In genomic region chr15:40073707-40074490, GRCh38 we compare ENCODE assay signal across 8 cellular contexts. TPM values are rescaled to one million over a fixed set of nuclear protein-coding genes. Genes with fewer than 3 reads are reported as not detected.
DNase-seq lines count a peak whose midpoint lies in the region; ATAC-seq and TF ChIP-seq lines count a peak whose summit lies in the region.
"Not testable (repeated sequence)": the region's sequence is repeated elsewhere in the genome, so short reads cannot be mapped to it uniquely, and the experiment has no call there.

No MANE protein-coding gene starts in this region.

- ATAC-seq in IMR-90 (ENCODE audit: low read depth); activated B cell treated with CpG ODN at 0.5 μM for 24 hours (ENCODE audit: low read depth); activated naive CD8-positive, alpha-beta T cell treated with anti-CD3 and anti-CD28 coated beads, Interleukin-2, amount 10 ng/mL, durations not matched to agents 7 days and 5 days (ENCODE audit: low read depth); Right ventricle myocardium superior (ENCODE audit: poor library complexity): not testable (repeated sequence)
- peak; percentile 60 to 73 for ATAC-seq in activated T-cell treated with anti-CD3 and anti-CD28 coated beads, Interleukin-2, amount 50 U/mL, for 4 hours

- not testable (repeated sequence) for H3K9me1 ChIP-seq in IMR-90 (ENCODE audit: insufficient read depth, low read length)

- H3K9ac ChIP-seq in IMR-90 (ENCODE audit: low read depth, low read length), result not testable (repeated sequence)

- H3K56ac ChIP-seq in IMR-90 (ENCODE audit: extremely low read depth, insufficient read depth, low read length), result not testable (repeated sequence)

- H3K9me3 ChIP-seq in IMR-90 (ENCODE audit: control insufficient read depth, insufficient read depth, low read length), result not testable (repeated sequence)

- not testable (repeated sequence) for H4K20me1 ChIP-seq in IMR-90 (ENCODE audit: insufficient read depth, low read length)

- H3K4me3 ChIP-seq in IMR-90 (ENCODE audit: insufficient read depth, low read depth, low read length), result not testable (repeated sequence)

- not testable (repeated sequence) for H3K18ac ChIP-seq in IMR-90 (ENCODE audit: low read depth, low read length)

- not testable (repeated sequence) for TF ChIP-seq RAD21 in IMR-90 (IDR thresholded peaks at IDR 0.05; ENCODE audit: low read length)

- H3K9me3 Mint-ChIP-seq in CD14-positive monocyte; activated B cell treated with CpG ODN at 0.5 μM for 24 hours; activated T-cell treated with anti-CD3 and anti-CD28 coated beads, Interleukin-2, amount 50 U/mL, for 4 hours; activated naive CD8-positive, alpha-beta T cell treated with anti-CD3 and anti-CD28 coated beads, Interleukin-2, amount 10 ng/mL, durations not matched to agents 7 days and 5 days; nephron; stimulated activated naive CD8-positive, alpha-beta T cell treated with anti-CD3 and anti-CD28 coated beads, Interleukin-15, Interleukin-2, amounts not matched to agents 100 ng/mL and 50 ng/mL, for 24 hours: not testable (repeated sequence)

- H3K27me3 ChIP-seq in IMR-90 (ENCODE audit: control insufficient read depth, insufficient read depth, low read length), result not testable (repeated sequence)

- H4K5ac ChIP-seq in IMR-90 (ENCODE audit: low read depth, low read length), result not testable (repeated sequence)

- intact Hi-C loops in CD14-positive monocyte (cut with micrococcal nuclease); IMR-90 (cut with micrococcal nuclease); activated B cell treated with CpG ODN at 0.5 μM for 24 hours (cut with micrococcal nuclease); Right ventricle myocardium superior (cut with DNase I): not testable (repeated sequence)

- H2AK9ac ChIP-seq in IMR-90 (replicated peaks; ENCODE audit: low read depth, low read length, poor library complexity), result not testable (repeated sequence)

- H3K27me3 Mint-ChIP-seq in CD14-positive monocyte (ENCODE audit: low read depth in 3 of 3), result peaks cover 5 to 12% (median 8%) of the 10 kb centered on the region in 3 donors
- not testable (repeated sequence) for H3K27me3 Mint-ChIP-seq in activated B cell treated with CpG ODN at 0.5 μM for 24 hours; activated naive CD8-positive, alpha-beta T cell treated with anti-CD3 and anti-CD28 coated beads, Interleukin-2, amount 10 ng/mL, durations not matched to agents 7 days and 5 days; nephron (ENCODE audit: low read depth); stimulated activated naive CD8-positive, alpha-beta T cell treated with anti-CD3 and anti-CD28 coated beads, Interleukin-15, Interleukin-2, amounts not matched to agents 100 ng/mL and 50 ng/mL, for 24 hours
- peaks cover 13% of the 10 kb centered on the region for H3K27me3 Mint-ChIP-seq in activated T-cell treated with anti-CD3 and anti-CD28 coated beads, Interleukin-2, amount 50 U/mL, for 4 hours (ENCODE audit: low read depth)

- not testable (repeated sequence) for H2BK5ac ChIP-seq in IMR-90 (ENCODE audit: low read depth, low read length, poor library complexity, severe bottlenecking)

- in situ Hi-C loops in IMR-90 (cut with MboI; ENCODE audit: low sequenced_read_pairs), result not testable (repeated sequence)

- peak overlapping the region; percentile 64 to 85 for H3K4me3 Mint-ChIP-seq in CD14-positive monocyte
- H3K4me3 Mint-ChIP-seq in activated B cell treated with CpG ODN at 0.5 μM for 24 hours, result peak overlapping the region; percentile 49
- H3K4me3 Mint-ChIP-seq in activated T-cell treated with anti-CD3 and anti-CD28 coated beads, Interleukin-2, amount 50 U/mL, for 4 hours, result peak overlapping the region; percentile 69
- H3K4me3 Mint-ChIP-seq in activated naive CD8-positive, alpha-beta T cell treated with anti-CD3 and anti-CD28 coated beads, Interleukin-2, amount 10 ng/mL, durations not matched to agents 7 days and 5 days, result peak overlapping the region; percentile 78
- not testable (repeated sequence) for H3K4me3 Mint-ChIP-seq in nephron
- peak overlapping the region; percentile 69 for H3K4me3 Mint-ChIP-seq in stimulated activated naive CD8-positive, alpha-beta T cell treated with anti-CD3 and anti-CD28 coated beads, Interleukin-15, Interleukin-2, amounts not matched to agents 100 ng/mL and 50 ng/mL, for 24 hours

- not testable (repeated sequence) for H3K36me3 ChIP-seq in IMR-90 (ENCODE audit: control insufficient read depth, insufficient read depth, low read length)

- not testable (repeated sequence) for H3K36me3 Mint-ChIP-seq in CD14-positive monocyte; activated B cell treated with CpG ODN at 0.5 μM for 24 hours (ENCODE audit: low read depth); activated T-cell treated with anti-CD3 and anti-CD28 coated beads, Interleukin-2, amount 50 U/mL, for 4 hours (ENCODE audit: insufficient read depth); activated naive CD8-positive, alpha-beta T cell treated with anti-CD3 and anti-CD28 coated beads, Interleukin-2, amount 10 ng/mL, durations not matched to agents 7 days and 5 days; nephron (ENCODE audit: low read depth); stimulated activated naive CD8-positive, alpha-beta T cell treated with anti-CD3 and anti-CD28 coated beads, Interleukin-15, Interleukin-2, amounts not matched to agents 100 ng/mL and 50 ng/mL, for 24 hours (ENCODE audit: low read depth)

- not testable (repeated sequence) for TF ChIP-seq POLR2A in IMR-90 (IDR thresholded peaks at IDR 0.05; ENCODE audit: low read depth, low read length)

- H3K4me1 ChIP-seq in IMR-90 (ENCODE audit: control insufficient read depth, insufficient read depth, low read length), result not testable (repeated sequence)

- 90% methylated on average over 6 of the region's 34 CpGs; no CpG with 5 or more reads in 1 of the 2 experiments for WGBS in IMR-90 (ENCODE audit: extremely low coverage in 2 of 2, insufficient read length in 1 of 2), 2 experiments

- H3K14ac ChIP-seq in IMR-90 (replicated peaks; ENCODE audit: low read depth, low read length), result not testable (repeated sequence)

- H4K91ac ChIP-seq in IMR-90 (ENCODE audit: insufficient read depth, low read depth, low read length), result not testable (repeated sequence)

- DNase-seq in CD14-positive monocyte (ENCODE audit: low spot score); IMR-90; activated B cell treated with CpG ODN at 0.5 μM for 24 hours; activated T-cell treated with anti-CD3 and anti-CD28 coated beads, Interleukin-2, amount 50 U/mL, for 4 hours; activated naive CD8-positive, alpha-beta T cell treated with anti-CD3 and anti-CD28 coated beads, Interleukin-2, amount 10 ng/mL, durations not matched to agents 7 days and 5 days: not testable (repeated sequence)
- DNase-seq in Right ventricle myocardium superior, result peak; percentile 37

- not testable (repeated sequence) for H3K4me2 ChIP-seq in IMR-90 (ENCODE audit: low read depth, low read length)

- H2AK5ac ChIP-seq in IMR-90 (ENCODE audit: low read depth, low read length), result not testable (repeated sequence)

- H3K4me1 Mint-ChIP-seq in CD14-positive monocyte (peaks cover 27% of the 10 kb centered on the region), activated B cell treated with CpG ODN at 0.5 μM for 24 hours (peaks cover 27% of the 10 kb centered on the region), nephron (peaks cover 45% of the 10 kb centered on the region)
- not testable (repeated sequence) for H3K4me1 Mint-ChIP-seq in activated T-cell treated with anti-CD3 and anti-CD28 coated beads, Interleukin-2, amount 50 U/mL, for 4 hours (ENCODE audit: low read depth); activated naive CD8-positive, alpha-beta T cell treated with anti-CD3 and anti-CD28 coated beads, Interleukin-2, amount 10 ng/mL, durations not matched to agents 7 days and 5 days
- peaks cover 24% of the 10 kb centered on the region for H3K4me1 Mint-ChIP-seq in stimulated activated naive CD8-positive, alpha-beta T cell treated with anti-CD3 and anti-CD28 coated beads, Interleukin-15, Interleukin-2, amounts not matched to agents 100 ng/mL and 50 ng/mL, for 24 hours (ENCODE audit: low read depth)

- not testable (repeated sequence) for H2AFZ ChIP-seq in IMR-90 (replicated peaks; ENCODE audit: low read length, poor library complexity)

- dilution Hi-C loops in IMR-90 (cut with HindIII; ENCODE audit: low sequenced_read_pairs, unreplicated experiment), result not testable (repeated sequence)

- not testable (repeated sequence) for BruUV-seq in IMR-90 (replicated peaks; lab: Mats Ljungman, UMichigan)

- not testable (repeated sequence) for H3K79me1 ChIP-seq in IMR-90 (ENCODE audit: low read depth in 1 of 2, low read length in 2 of 2)

- H2BK15ac ChIP-seq in IMR-90 (ENCODE audit: low read depth, low read length), result not testable (repeated sequence)

- TF ChIP-seq CTCF in CD14-positive monocyte (IDR thresholded peaks at IDR 0.05); IMR-90 (conservative IDR thresholded peaks at IDR 0.05; ENCODE audit: low read depth, low read length); activated B cell treated with CpG ODN at 0.5 μM for 24 hours (IDR thresholded peaks at IDR 0.05); nephron (IDR thresholded peaks at IDR 0.05; ENCODE audit: unreplicated experiment in 3 of 3): not testable (repeated sequence)

- CTCF ChIA-PET in IMR-90 (lab: Yijun Ruan, JAX), result not testable (repeated sequence)
- CTCF ChIA-PET in activated B cell treated with CpG ODN at 0.5 μM for 24 hours (lab: Charles Lee), result interaction anchor here (0.6 to 1.5 kb wide), 4 partner anchors 11 to 31 kb away, joined by 3 to 6 read pairs (median 3); no protein-coding TSS in a partner anchor

- POLR2A ChIA-PET in IMR-90 (lab: Charles Lee; ENCODE audit: unreplicated experiment), result not testable (repeated sequence)
- POLR2A ChIA-PET in activated B cell treated with CpG ODN at 0.5 μM for 24 hours (lab: Charles Lee), result interaction anchor here (0.6 to 20.1 kb wide), 7 partner anchors 8 to 28 kb away, joined by 3 to 504 read pairs (median 6); partner anchors contain the start of gene BMF
- POLR2A ChIA-PET in activated naive CD8-positive, alpha-beta T cell treated with anti-CD3 and anti-CD28 coated beads, Interleukin-2, amount 10 ng/mL, durations not matched to agents 7 days and 5 days (lab: Charles Lee), result interaction anchor here (0.7 to 1.2 kb wide), 3 partner anchors 9 to 19 kb away, joined by 3 to 5 read pairs (median 4); no protein-coding TSS in a partner anchor

- not testable (repeated sequence) for H3K27ac ChIP-seq in IMR-90 (ENCODE audit: insufficient read depth, low read length)

- H4K8ac ChIP-seq in IMR-90 (ENCODE audit: low read depth in 2 of 2, low read length in 2 of 2), result not testable (repeated sequence)

- not testable (repeated sequence) for H3K23ac ChIP-seq in IMR-90 (ENCODE audit: low read depth, low read length)

- H2BK120ac ChIP-seq in IMR-90 (ENCODE audit: low read depth, low read length), result not testable (repeated sequence)

- H2BK20ac ChIP-seq in IMR-90 (ENCODE audit: low read depth, low read length), result not testable (repeated sequence)

- H3K27ac Mint-ChIP-seq in CD14-positive monocyte (peak overlapping the region in 1 of 7 donors; percentile 26), activated B cell treated with CpG ODN at 0.5 μM for 24 hours (peak overlapping the region; percentile 77), nephron (peak overlapping the region; percentile 8 to 93 (median 43))
- H3K27ac Mint-ChIP-seq in activated naive CD8-positive, alpha-beta T cell treated with anti-CD3 and anti-CD28 coated beads, Interleukin-2, amount 10 ng/mL, durations not matched to agents 7 days and 5 days, result peak overlapping the region; percentile 42
- peak overlapping the region; percentile 93 for H3K27ac Mint-ChIP-seq in stimulated activated naive CD8-positive, alpha-beta T cell treated with anti-CD3 and anti-CD28 coated beads, Interleukin-15, Interleukin-2, amounts not matched to agents 100 ng/mL and 50 ng/mL, for 24 hours

- H3K4ac ChIP-seq in IMR-90 (ENCODE audit: low read depth, low read length), result not testable (repeated sequence)

RNA-seq across cellular contexts. Expression of gene BMF, which starts 34.8 kb away (rescaled TPM):
- 1 to 10 TPM; 5.6 to 6.5 TPM for polyA plus RNA-seq in CD14-positive monocyte
- 1.7 and 2.9 TPM in 2 replicates for total RNA-seq in IMR-90 (2012; rRNA removed)
- 2.4 and 2.8 TPM in 2 replicates for polyA plus RNA-seq in IMR-90 (2012; rRNA removed)
- polyA plus RNA-seq in IMR-90 (2012; cell fraction: cytosol; rRNA removed), result 0.80 and 1.8 TPM in 2 replicates
- polyA plus RNA-seq in IMR-90 (2012; cell fraction: nucleus; rRNA removed; ENCODE audit: low replicate concordance), result 6.6 and 11.7 TPM in 2 replicates
- total RNA-seq in activated B cell treated with CpG ODN at 0.5 μM for 24 hours, result 353 and 376 TPM in 2 replicates
- total RNA-seq in activated T-cell treated with anti-CD3 and anti-CD28 coated beads, Interleukin-2, amount 50 U/mL, for 4 hours, result 1 to 10 TPM; 3.1 to 7.1 (median 6.6) TPM
- 10 to 100 TPM; 20.6 to 24.6 TPM for total RNA-seq in activated naive CD8-positive, alpha-beta T cell treated with anti-CD3 and anti-CD28 coated beads, Interleukin-2, amount 10 ng/mL, durations not matched to agents 7 days and 5 days
- total RNA-seq in Right ventricle myocardium superior, result 3.4 TPM

RNA-seq across cellular contexts. Expression of gene SRP14, which starts 34.9 kb away (rescaled TPM):
- 100 to 1,000 TPM; 525 to 548 TPM for polyA plus RNA-seq in CD14-positive monocyte
- 106 and 205 TPM in 2 replicates for total RNA-seq in IMR-90 (2012; rRNA removed)
- 295 and 296 TPM in 2 replicates for polyA plus RNA-seq in IMR-90 (2012; rRNA removed)
- 198 and 487 TPM in 2 replicates for polyA plus RNA-seq in IMR-90 (2012; cell fraction: cytosol; rRNA removed)
- 41.4 and 203 TPM in 2 replicates for polyA plus RNA-seq in IMR-90 (2012; cell fraction: nucleus; rRNA removed; ENCODE audit: low replicate concordance)
- total RNA-seq in activated B cell treated with CpG ODN at 0.5 μM for 24 hours, result 183 and 217 TPM in 2 replicates
- 100 to 1,000 TPM; 186 to 222 (median 214) TPM for total RNA-seq in activated T-cell treated with anti-CD3 and anti-CD28 coated beads, Interleukin-2, amount 50 U/mL, for 4 hours
- total RNA-seq in activated naive CD8-positive, alpha-beta T cell treated with anti-CD3 and anti-CD28 coated beads, Interleukin-2, amount 10 ng/mL, durations not matched to agents 7 days and 5 days, result 100 to 1,000 TPM; 155 to 170 TPM
- total RNA-seq in Right ventricle myocardium superior, result 196 TPM

Comparison
In these comparisons a context has a peak if more than half of its experiments do, and no peak if none do; other contexts are left out.
1. RNA of gene BMF, which starts 34.8 kb away (total RNA-seq): 353 to 376 TPM in activated B cell treated with CpG ODN at 0.5 μM for 24 hours; 20.6 to 24.6 TPM in activated naive CD8-positive, alpha-beta T cell treated with anti-CD3 and anti-CD28 coated beads, Interleukin-2, amount 10 ng/mL, durations not matched to agents 7 days and 5 days, 3.1 to 7.1 TPM in activated T-cell treated with anti-CD3 and anti-CD28 coated beads, Interleukin-2, amount 50 U/mL, for 4 hours, 3.4 TPM in Right ventricle myocardium superior (single experiment) and 1.7 to 2.9 TPM in IMR-90; every median in the first group is over 10 times any median in the second.